1 cellular context compared by ENCODE assay signal in genomic region chr11:28834877-28835276, GRCh38.
TF ChIP-seq lines count a peak whose summit lies in the region.

No MANE protein-coding gene starts in this region.

TF ChIP-seq in IMR-90, 13 proteins besides CTCF, POLR2A, EP300 and RAD21:
- TF ChIP-seq MXI1 (IDR thresholded peaks at IDR 0.05; ENCODE audit: borderline replicate concordance, low read depth, low read length): no peak
- TF ChIP-seq MAZ (IDR thresholded peaks at IDR 0.05; ENCODE audit: borderline replicate concordance, low read depth, low read length): no peak
- TF ChIP-seq MAFK (IDR thresholded peaks at IDR 0.05; ENCODE audit: low read depth, low read length): no peak; the same call in 1 of the 2 replicates
- TF ChIP-seq CHD1 (IDR thresholded peaks at IDR 0.05; ENCODE audit: low read depth, low read length): no peak
- TF ChIP-seq NFE2L2 (IDR thresholded peaks at IDR 0.05; ENCODE audit: low read depth, low read length): no peak
- no peak for TF ChIP-seq RCOR1 (IDR thresholded peaks at IDR 0.05; ENCODE audit: insufficient replicate concordance, low read length)
- TF ChIP-seq ELK1 (IDR thresholded peaks at IDR 0.05; ENCODE audit: borderline replicate concordance, low read depth, low read length): no peak
- peak; percentile 81 for TF ChIP-seq FOS (IDR thresholded peaks at IDR 0.05; ENCODE audit: low read depth, low read length)
